ENCODE assay signal across 17 cellular contexts in the genomic region with DNA sequence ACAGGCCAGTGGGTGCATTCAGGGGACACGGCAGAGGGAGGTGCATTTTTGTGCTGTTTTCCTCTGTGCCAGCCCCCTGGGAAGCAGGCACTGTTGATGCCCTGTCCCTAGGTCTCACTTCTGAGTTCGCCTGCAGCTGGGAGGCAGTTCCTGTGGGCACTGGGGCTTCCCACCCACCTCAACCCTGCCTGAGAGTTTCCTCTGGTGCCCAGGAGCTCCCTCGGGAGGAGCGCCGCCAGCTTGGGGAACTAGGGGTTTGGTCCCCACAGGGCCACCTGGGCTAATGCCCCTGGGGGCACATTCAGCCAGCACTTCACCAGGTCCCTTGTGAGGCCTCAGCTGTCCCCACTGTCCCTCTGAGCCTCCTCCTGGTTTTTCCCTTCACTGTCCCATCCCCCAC.
DNase-seq lines count a peak whose midpoint lies in the region; ATAC-seq and TF ChIP-seq lines count a peak whose summit lies in the region.
"Had no signal": no experiment of that assay in that cellular context is flagged by ENCODE, and none has a peak within 500 bp of the region (broad histone marks: within the 10 kb centered on the region; RNA-seq: fewer than 3 reads in every experiment).

No MANE protein-coding gene starts in this region.

- H3K36me3 ChIP-seq in HEK293 (ENCODE audit: control insufficient read depth in 2 of 2, insufficient read depth in 1 of 2, low read length in 2 of 2) = no peaks in the 10 kb centered on the region

- peaks cover 38% of the 10 kb centered on the region for H3K36me3 Mint-ChIP-seq in stimulated activated memory B cell treated with anti-CD40 and anti-IgM and Interleukin-4, amounts not matched to agents 10 μg/mL and 1 μg/mL and 100 μg/mL, for 72 hours

- H3K27ac ChIP-seq in HEK293 (ENCODE audit: extremely low read depth, low read depth, low read length) = no peak overlapping the region
- peak overlapping the region; percentile 75 for H3K27ac ChIP-seq in cingulate gyrus (ENCODE audit: low read depth, low read length)

- H3K4me1 ChIP-seq in HEK293 (ENCODE audit: control insufficient read depth, insufficient read depth, low read length) = peaks cover 6% of the 10 kb centered on the region; the same call in 1 of the 2 replicates

- peaks cover 43% of the 10 kb centered on the region for H3K4me1 Mint-ChIP-seq in stimulated activated memory B cell treated with anti-CD40 and anti-IgM and Interleukin-4, amounts not matched to agents 10 μg/mL and 1 μg/mL and 100 μg/mL, for 72 hours

- H3K9me3 Mint-ChIP-seq in stimulated activated memory B cell treated with anti-CD40 and anti-IgM and Interleukin-4, amounts not matched to agents 10 μg/mL and 1 μg/mL and 100 μg/mL, for 72 hours = no peaks in the 10 kb centered on the region

- no peak overlapping the region for H3K4me3 Mint-ChIP-seq in stimulated activated memory B cell treated with anti-CD40 and anti-IgM and Interleukin-4, amounts not matched to agents 10 μg/mL and 1 μg/mL and 100 μg/mL, for 72 hours

- no peak overlapping the region for H3K27ac Mint-ChIP-seq in stimulated activated memory B cell treated with anti-CD40 and anti-IgM and Interleukin-4, amounts not matched to agents 10 μg/mL and 1 μg/mL and 100 μg/mL, for 72 hours

- TF ChIP-seq POLR2A in NB4 (IDR thresholded peaks at IDR 0.05; ENCODE audit: extremely low read depth, insufficient read length) = no peak

- no peak overlapping the region for H3K4me3 ChIP-seq in HEK293 (ENCODE audit: low read depth, low read length)
- no peak overlapping the region for H3K4me3 ChIP-seq in NB4 (ENCODE audit: low read depth, low read length)
- H3K4me3 ChIP-seq: GM23248, K562 had no signal

- TF ChIP-seq CTCF in HEK293 (tag by site-specific recombination; IDR thresholded peaks at IDR 0.05) (no peak), NB4 (IDR thresholded peaks at IDR 0.05; ENCODE audit: low read depth, low read length) (no peak)

- CTCF ChIA-PET in HEK293 (lab: Yijun Ruan, JAX) = interaction anchor here (0.6 to 2.1 kb wide), 5 partner anchors 37 to 146 kb away, joined by 3 to 12 read pairs (median 3); no protein-coding TSS in a partner anchor

- DNase-seq in NB4 (ENCODE audit: low read depth) (peak; percentile 41), NCI-H2029 (lab: John Stamatoyannopoulos, UW) (no peak)
- DNase-seq: AML-193, DMS 273 treated with DMSO at 0.1 percent for 48 hours, GM23248, HCEC 1CT, NCI-H1105 treated with DMSO at 0.1 percent for 48 hours, NCI-H1694, NCI-H2107, NCI-H524, PC-3 had no signal

- peak; percentile 46 for ATAC-seq in stimulated activated memory B cell treated with anti-CD40 and anti-IgM and Interleukin-4, amounts not matched to agents 10 μg/mL and 1 μg/mL and 100 μg/mL, for 72 hours
- ATAC-seq in GM19463 (IDR thresholded peaks at IDR 0.05; ENCODE audit: unreplicated experiment) = no peak
- no peak for ATAC-seq in HG03135 (IDR thresholded peaks at IDR 0.05; ENCODE audit: unreplicated experiment)
- ATAC-seq: K562, PC-3 had no signal

- POLR2A ChIA-PET in HEK293 (lab: Yijun Ruan, JAX) = no interaction called here

- no peaks in the 10 kb centered on the region for H3K27me3 Mint-ChIP-seq in stimulated activated memory B cell treated with anti-CD40 and anti-IgM and Interleukin-4, amounts not matched to agents 10 μg/mL and 1 μg/mL and 100 μg/mL, for 72 hours

- H3K9me3 ChIP-seq in HEK293 (ENCODE audit: control insufficient read depth, insufficient read depth, low read depth, low read length) = no peaks in the 10 kb centered on the region

TF ChIP-seq in HEK293, 187 proteins besides CTCF, POLR2A, EP300 and RAD21:
- TF ChIP-seq ZIC2 (tag by site-specific recombination; IDR thresholded peaks at IDR 0.05) = 0 out of 2 replicates have a peak, but pooled peaks have one; percentile 5
- no peak for TF ChIP-seq ZNF175 (tag by site-specific recombination; IDR thresholded peaks at IDR 0.05)
